Comparison of ENCODE assay signal across 17 cellular contexts in the genomic region with DNA sequence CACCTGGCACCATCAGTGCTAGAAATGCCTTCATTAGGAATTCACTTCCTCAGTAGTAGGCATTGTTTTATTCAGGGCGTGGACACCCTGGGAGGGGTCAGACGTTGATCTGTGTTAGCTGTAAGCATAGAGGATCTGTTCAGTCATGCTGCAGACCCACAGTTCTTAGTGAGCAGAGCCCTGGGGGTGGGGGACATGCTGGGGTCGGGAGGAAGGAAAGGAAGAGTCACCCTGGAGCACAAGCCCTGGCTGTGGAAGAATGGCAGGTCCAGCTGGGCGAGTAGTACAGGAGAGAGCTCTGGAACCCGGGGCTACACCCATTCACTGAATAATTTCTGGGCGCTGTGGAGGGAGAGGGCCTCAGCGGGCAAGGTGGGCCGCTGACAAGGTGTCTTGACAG.
"Had no signal": no experiment of that assay in that cellular context is flagged by ENCODE, and none has a peak within 500 bp of the region (broad histone marks: within the 10 kb centered on the region; RNA-seq: fewer than 3 reads in every experiment).

No MANE protein-coding gene starts in this region.

- H3K4me1 ChIP-seq: left lung had no signal

- FAIRE-seq: colon, frontal cortex, small intestine had no signal

- H3K4me1 Mint-ChIP-seq: activated naive CD4-positive, alpha-beta T cell treated with anti-CD3 and anti-CD28 coated beads, Interleukin-2, amount 10 ng/mL, durations not matched to agents 7 days and 5 days; memory B cell had no signal

- H3K9me3 Mint-ChIP-seq: activated naive CD4-positive, alpha-beta T cell treated with anti-CD3 and anti-CD28 coated beads, Interleukin-2, amount 10 ng/mL, durations not matched to agents 7 days and 5 days; activated T-cell treated with anti-CD3 and anti-CD28 coated beads, Interleukin-2, amount 50 U/mL, for 24 hours; memory B cell; naive thymus-derived CD8-positive, alpha-beta T cell had no signal

- DNase-seq: activated CD4-positive, alpha-beta T cell treated with anti-CD3 and anti-CD28 coated beads, Interleukin-2, amount 50 U/mL, for 48 hours; activated naive CD4-positive, alpha-beta T cell treated with anti-CD3 and anti-CD28 coated beads, Interleukin-2, amount 10 ng/mL, durations not matched to agents 7 days and 5 days; activated T-cell treated with anti-CD3 and anti-CD28 coated beads, Interleukin-2, amount 50 U/mL, for 24 hours; left lung; naive thymus-derived CD8-positive, alpha-beta T cell; small intestine; stimulated activated CD4-positive, alpha-beta T cell treated with anti-CD3 and anti-CD28 coated beads, Interleukin-4, amount 100 ng/mL, for 4 hours; stimulated activated CD8-positive, alpha-beta memory T cell treated with anti-CD3 and anti-CD28 coated beads, Interleukin-4, amount 100 ng/mL, for 48 hours; stimulated activated naive CD8-positive, alpha-beta T cell treated with anti-CD3 and anti-CD28 coated beads, Interleukin-15, Interleukin-2, amounts not matched to agents 100 U/mL and 50 U/mL, for 24 hours; trophoblast cell; WERI-Rb-1 had no signal

- H3K4me3 ChIP-seq: heart left ventricle, left lung had no signal

- H3K36me3 ChIP-seq: heart left ventricle, left lung, neutrophil, WERI-Rb-1 had no signal

- H3K4me3 Mint-ChIP-seq: activated naive CD4-positive, alpha-beta T cell treated with anti-CD3 and anti-CD28 coated beads, Interleukin-2, amount 10 ng/mL, durations not matched to agents 7 days and 5 days; activated T-cell treated with anti-CD3 and anti-CD28 coated beads, Interleukin-2, amount 50 U/mL, for 24 hours; memory B cell; naive thymus-derived CD8-positive, alpha-beta T cell had no signal

- H3K27ac ChIP-seq: left lung, neutrophil, WERI-Rb-1 had no signal

- H3K36me3 Mint-ChIP-seq: activated naive CD4-positive, alpha-beta T cell treated with anti-CD3 and anti-CD28 coated beads, Interleukin-2, amount 10 ng/mL, durations not matched to agents 7 days and 5 days; memory B cell; naive thymus-derived CD8-positive, alpha-beta T cell had no signal

- ATAC-seq: left lung; naive thymus-derived CD8-positive, alpha-beta T cell; SK-N-SH treated with all-trans-retinoic acid at 6 μM for 48 hours; stimulated activated naive CD8-positive, alpha-beta T cell treated with anti-CD3 and anti-CD28 coated beads, Interleukin-15, Interleukin-2, amounts not matched to agents 100 U/mL and 50 U/mL, for 24 hours had no signal

- H3K9me3 ChIP-seq: heart left ventricle, left lung, neutrophil had no signal

- H3K27ac Mint-ChIP-seq: activated naive CD4-positive, alpha-beta T cell treated with anti-CD3 and anti-CD28 coated beads, Interleukin-2, amount 10 ng/mL, durations not matched to agents 7 days and 5 days; activated T-cell treated with anti-CD3 and anti-CD28 coated beads, Interleukin-2, amount 50 U/mL, for 24 hours; memory B cell; naive thymus-derived CD8-positive, alpha-beta T cell had no signal
